In the genomic region with DNA sequence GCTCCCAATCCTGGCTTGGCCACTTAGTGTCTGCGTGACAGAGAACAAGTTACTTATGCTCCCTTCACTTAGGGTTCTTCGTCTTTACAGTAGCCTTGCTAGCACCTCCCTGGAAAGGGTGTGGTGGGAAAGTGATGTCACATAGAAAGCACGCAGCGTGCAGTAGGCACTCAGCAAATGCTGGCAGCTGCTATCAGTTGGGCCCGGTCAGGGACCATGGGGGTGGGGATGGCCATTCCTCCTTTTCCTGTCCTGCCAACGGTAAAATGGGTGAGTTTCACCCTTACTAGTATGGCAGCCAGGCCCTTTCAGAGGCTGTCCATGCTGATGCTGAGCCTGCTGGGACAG, we compare ENCODE assay signal across 31 cellular contexts. TPM values are rescaled to one million over a fixed set of nuclear protein-coding genes. Genes with fewer than 3 reads are reported as not detected.
DNase-seq lines count a peak whose midpoint lies in the region; ATAC-seq and TF ChIP-seq lines count a peak whose summit lies in the region.
"Had no signal": no experiment of that assay in that cellular context is flagged by ENCODE, and none has a peak within 500 bp of the region (broad histone marks: within the 10 kb centered on the region; RNA-seq: fewer than 3 reads in every experiment).

No MANE protein-coding gene starts in this region.

- TF ChIP-seq CTCF in PC-9 (conservative IDR thresholded peaks at IDR 0.05) (no peak), fibroblast of the aortic adventitia (IDR thresholded peaks at IDR 0.05; ENCODE audit: insufficient read depth, low read length) (no peak)

- H3K4me3 ChIP-seq in PC-9 (no peak overlapping the region), fibroblast of the aortic adventitia (ENCODE audit: low read depth, low read length) (no peak overlapping the region)
- H3K4me3 ChIP-seq: gastrocnemius medialis, psoas muscle, testis, uterus had no signal

- 0 out of 2 replicates have a peak, but pooled peaks cover 8% of the 10 kb centered on the region for H3K4me1 ChIP-seq in PC-9 (replicated peaks; ENCODE audit: insufficient read depth)
- H3K4me1 ChIP-seq: psoas muscle, testis, uterus had no signal

- no peaks in the 10 kb centered on the region for H3K36me3 ChIP-seq in PC-9 (ENCODE audit: low read depth)
- H3K36me3 ChIP-seq: esophagus muscularis mucosa, gastrocnemius medialis, uterus had no signal

- H3K9me3 ChIP-seq in PC-9 (ENCODE audit: insufficient read depth, low read depth): no peaks in the 10 kb centered on the region
- H3K9me3 ChIP-seq: esophagus muscularis mucosa, gastrocnemius medialis, psoas muscle, testis, uterus had no signal

- 0 out of 2 replicates have a peak overlapping the region, but pooled peaks have one; percentile 14 for H3K4me2 ChIP-seq in PC-9

- H4K20me1 ChIP-seq in PC-9 (ENCODE audit: insufficient read depth): no peaks in the 10 kb centered on the region

- intact Hi-C loops in PC-9 (cut with micrococcal nuclease; ENCODE audit: unreplicated experiment): no loop called here

- DNase-seq in SHP77 (lab: John Stamatoyannopoulos, UW) (peak; percentile 46 to 49), SHP77 treated with DMSO at 0.1 percent for 48 hours (lab: John Stamatoyannopoulos, UW) (no peak), PC-9 (peak in 1 of 2 experiments; percentile 19), fibroblast of the aortic adventitia (ENCODE audit: low read depth) (peak; percentile 26), globus pallidus (ENCODE audit: low spot score) (no peak), CD1c-positive myeloid dendritic cell (ENCODE audit: extremely low spot score) (no peak)
- DNase-seq: activated CD4-positive, alpha-beta T cell treated with anti-CD3 and anti-CD28 coated beads for 4 hours; activated effector memory CD4-positive, alpha-beta T cell treated with anti-CD3 and anti-CD28 coated beads, Interleukin-2, amount 50 U/mL, for 16 hours; effector memory CD4-positive, alpha-beta T cell; gastrocnemius medialis; naive thymus-derived CD4-positive, alpha-beta T cell; NCI-H1048; NCI-H524 treated with DMSO at 0.1 percent for 48 hours; psoas muscle; stimulated activated naive CD4-positive, alpha-beta T cell treated with Interleukin-2 at 50 U/mL for 16 hours; testis; uterus had no signal

- POLR2A ChIA-PET in PC-9 (lab: Charles Lee; ENCODE audit: unreplicated experiment): no interaction called here

- H3K27me3 ChIP-seq in PC-9 (ENCODE audit: insufficient read depth, low read depth): peaks cover 96% of the 10 kb centered on the region
- H3K27me3 ChIP-seq: testis, uterus had no signal

- no peak overlapping the region for H2AFZ ChIP-seq in PC-9

- H3F3A ChIP-seq in PC-9 (ENCODE audit: insufficient read depth, low read depth): no peaks in the 10 kb centered on the region

- no peaks in the 10 kb centered on the region for H3K79me2 ChIP-seq in PC-9 (ENCODE audit: low read depth)

- CTCF ChIA-PET in PC-9 (lab: Charles Lee): no interaction called here

- H3K9me2 ChIP-seq in PC-9 (ENCODE audit: insufficient read depth): no peaks in the 10 kb centered on the region

- ATAC-seq in HG03521 (IDR thresholded peaks at IDR 0.05; ENCODE audit: unreplicated experiment): no peak
- ATAC-seq in HG03025 (IDR thresholded peaks at IDR 0.05; ENCODE audit: low FRiP score, unreplicated experiment): no peak

- no TSS peak for BruUV-seq in PC-9 (replicated peaks; lab: Mats Ljungman, UMichigan)

- no peak overlapping the region for H3K27ac ChIP-seq in PC-9
- H3K27ac ChIP-seq: coronary artery, esophagus muscularis mucosa, gastrocnemius medialis, psoas muscle, testis, uterus, VCaP had no signal

RNA-seq across cellular contexts. Expression of a gene that starts 6.2 kb away (rescaled TPM):
- total RNA-seq in PC-9 (2021) (not detected in 2 replicates), fibroblast of the aortic adventitia (ENCODE audit: low replicate concordance) (not detected in 2 replicates)
- total RNA-seq: activated CD8-positive, alpha-beta memory T cell treated with anti-CD3 and anti-CD28 coated beads for 36 hours; activated naive CD8-positive, alpha-beta T cell treated with anti-CD3 and anti-CD28 coated beads, Interleukin-2, amount 10 ng/mL, durations not matched to agents 7 days and 5 days; astrocyte; cardiac septum; gastrocnemius medialis; HepG2; left lobe of liver; LHCN-M2; naive thymus-derived CD4-positive, alpha-beta T cell; occipital lobe; psoas muscle; T-helper 2 cell treated with Interferon-gamma antibody and Interleukin-4, amounts not matched to agents 100 ng/mL and 5 ng/mL, for 36 hours; uterus had no signal

Comparison
In these comparisons a context has a peak if more than half of its experiments do, and no peak if none do; other contexts are left out.
1. DNase-seq: peak in SHP77 (2 of 2) and fibroblast of the aortic adventitia (single experiment); none in SHP77 treated with DMSO at 0.1 percent for 48 hours (single experiment), globus pallidus (single experiment) and CD1c-positive myeloid dendritic cell (single experiment).